8 cellular contexts compared by ENCODE assay signal in genomic region chr7:6271091-6271658, GRCh38. TPM values are rescaled to one million over a fixed set of nuclear protein-coding genes. Genes with fewer than 3 reads are reported as not detected.
DNase-seq lines count a peak whose midpoint lies in the region; ATAC-seq and TF ChIP-seq lines count a peak whose summit lies in the region.

No MANE protein-coding gene starts in this region.

- peaks cover 2% of the 10 kb centered on the region for H3K9me3 ChIP-seq in mesenchymal stem cell (ENCODE audit: control insufficient read depth, low read length)

- DNase-seq in NCI-H1417 (lab: John Stamatoyannopoulos, UW) (peak; percentile 36 to 63 (median 49)), NCI-H1417 treated with DMSO at 0.1 percent for 48 hours (lab: John Stamatoyannopoulos, UW) (no peak), NCI-H1105 (lab: John Stamatoyannopoulos, UW) (peak; percentile 44), endothelial cell (ENCODE audit: low spot score) (peak; percentile 31), mesenchymal stem cell (peak; percentile 65)
- peak; percentile 55 for DNase-seq in activated CD4-positive, alpha-beta memory T cell treated with anti-CD3 and anti-CD28 coated beads for 36 hours
- DNase-seq in stimulated activated CD8-positive, alpha-beta memory T cell treated with anti-CD3 and anti-CD28 coated beads, Interleukin-7, amount 100 ng/mL, for 1 hour (ENCODE audit: low read depth in 2 of 2) = peak; percentile 9 to 17

- intact Hi-C loops in activated CD4-positive, alpha-beta memory T cell treated with anti-CD3 and anti-CD28 coated beads for 36 hours (cut with micrococcal nuclease) = loop anchor here (2.0 to 5.0 kb wide), 2 partner anchors 14 to 49 kb away; no protein-coding TSS in a partner anchor

- H2AK5ac ChIP-seq in mesenchymal stem cell (ENCODE audit: low read length, severe bottlenecking) = no peak overlapping the region

- no peak overlapping the region for H3K27ac Mint-ChIP-seq in activated CD4-positive, alpha-beta memory T cell treated with anti-CD3 and anti-CD28 coated beads for 36 hours
- H3K27ac Mint-ChIP-seq in endothelial cell (ENCODE audit: unreplicated experiment) = peak overlapping the region; percentile 39

- 9% methylated on average over 13 of the region's 14 CpGs for WGBS in mesenchymal stem cell

- TF ChIP-seq CTCF in endothelial cell (IDR thresholded peaks at IDR 0.05; ENCODE audit: unreplicated experiment) = no peak

- peaks cover 15% of the 10 kb centered on the region for H3K4me1 Mint-ChIP-seq in activated CD4-positive, alpha-beta memory T cell treated with anti-CD3 and anti-CD28 coated beads for 36 hours (ENCODE audit: low read depth)
- H3K4me1 Mint-ChIP-seq in endothelial cell (ENCODE audit: unreplicated experiment) = peaks cover 33% of the 10 kb centered on the region

- H3K4me3 Mint-ChIP-seq in activated CD4-positive, alpha-beta memory T cell treated with anti-CD3 and anti-CD28 coated beads for 36 hours = peak overlapping the region; percentile 80
- H3K4me3 Mint-ChIP-seq in endothelial cell (ENCODE audit: unreplicated experiment) = peak overlapping the region; percentile 97

- H4K91ac ChIP-seq in mesenchymal stem cell (ENCODE audit: low read length) = no peak overlapping the region

- H3K27ac ChIP-seq in mesenchymal stem cell (ENCODE audit: low read length, poor library complexity, severe bottlenecking) = no peak overlapping the region

- no peaks in the 10 kb centered on the region for H3K36me3 Mint-ChIP-seq in activated CD4-positive, alpha-beta memory T cell treated with anti-CD3 and anti-CD28 coated beads for 36 hours
- H3K36me3 Mint-ChIP-seq in endothelial cell (ENCODE audit: low read depth, unreplicated experiment) = peaks cover 7% of the 10 kb centered on the region

- peaks cover 0 to 3% of the 10 kb centered on the region in 2 experiments for H3K36me3 ChIP-seq in mesenchymal stem cell (ENCODE audit: control insufficient read depth in 1 of 2, insufficient read depth in 2 of 2, low read depth in 1 of 2, low read length in 2 of 2)

- peak overlapping the region; percentile 84 to 99 for H3K4me3 ChIP-seq in mesenchymal stem cell (ENCODE audit: insufficient read depth in 1 of 2, low read depth in 1 of 2, low read length in 2 of 2)

- no peak overlapping the region for H2BK5ac ChIP-seq in mesenchymal stem cell (ENCODE audit: low read depth, low read length, poor library complexity, severe bottlenecking)

- no peak overlapping the region for H3K23ac ChIP-seq in mesenchymal stem cell (ENCODE audit: low read length in 2 of 2)

- H3K27me3 Mint-ChIP-seq in activated CD4-positive, alpha-beta memory T cell treated with anti-CD3 and anti-CD28 coated beads for 36 hours = peaks cover 26% of the 10 kb centered on the region
- H3K27me3 Mint-ChIP-seq in endothelial cell (ENCODE audit: unreplicated experiment) = peaks cover 13% of the 10 kb centered on the region

- H3K27me3 ChIP-seq in mesenchymal stem cell (ENCODE audit: control insufficient read depth in 1 of 2, insufficient read depth in 1 of 2, low read length in 2 of 2) = no peaks in the 10 kb centered on the region

- peak overlapping the region in 1 of 2 experiments; percentile 16 for H2BK12ac ChIP-seq in mesenchymal stem cell (ENCODE audit: low read length in 2 of 2)

- H3K4me2 ChIP-seq in mesenchymal stem cell (ENCODE audit: low read length, poor library complexity, severe bottlenecking) = peak overlapping the region; percentile 82

- H3K4ac ChIP-seq in mesenchymal stem cell (ENCODE audit: low read depth in 1 of 2, low read length in 2 of 2) = no peak overlapping the region

- no peak overlapping the region for H2AFZ ChIP-seq in mesenchymal stem cell (ENCODE audit: low read depth, low read length)

- peaks cover 11% of the 10 kb centered on the region for H3K4me1 ChIP-seq in mesenchymal stem cell (ENCODE audit: control insufficient read depth, insufficient read depth, low read depth, low read length)

- H4K8ac ChIP-seq in mesenchymal stem cell (ENCODE audit: low read length) = no peak overlapping the region

- ATAC-seq in GM18873 (IDR thresholded peaks at IDR 0.05; ENCODE audit: low FRiP score, unreplicated experiment) = no peak

- POLR2A ChIA-PET in activated CD4-positive, alpha-beta memory T cell treated with anti-CD3 and anti-CD28 coated beads for 36 hours (lab: Charles Lee) = interaction anchor here (0.8 to 1.1 kb wide), 2 partner anchors 15 to 21 kb away, joined by 3 to 8 read pairs; no protein-coding TSS in a partner anchor

- H3K9me3 Mint-ChIP-seq in activated CD4-positive, alpha-beta memory T cell treated with anti-CD3 and anti-CD28 coated beads for 36 hours = no peaks in the 10 kb centered on the region
- H3K9me3 Mint-ChIP-seq in endothelial cell (ENCODE audit: unreplicated experiment) = no peaks in the 10 kb centered on the region

- H3K14ac ChIP-seq in mesenchymal stem cell (ENCODE audit: low read length in 2 of 2) = no peak overlapping the region

- H2BK120ac ChIP-seq in mesenchymal stem cell (ENCODE audit: low read depth, low read length) = no peak overlapping the region

- H2BK15ac ChIP-seq in mesenchymal stem cell (ENCODE audit: low read depth, poor library complexity, severe bottlenecking) = no peak overlapping the region

- peaks cover 20% of the 10 kb centered on the region for H3K79me1 ChIP-seq in mesenchymal stem cell (replicated peaks; ENCODE audit: low read length, poor library complexity, severe bottlenecking)

- no peak overlapping the region for H3K18ac ChIP-seq in mesenchymal stem cell (ENCODE audit: low read depth in 1 of 2, low read length in 2 of 2)

- CTCF ChIA-PET in activated CD4-positive, alpha-beta memory T cell treated with anti-CD3 and anti-CD28 coated beads for 36 hours (lab: Charles Lee) = interaction anchor here (0.7 to 3.1 kb wide), 4 partner anchors 11 to 111 kb away, joined by 3 to 13 read pairs (median 5); no protein-coding TSS in a partner anchor

- H3K9ac ChIP-seq in mesenchymal stem cell (ENCODE audit: low read length) = peak overlapping the region; percentile 94

RNA-seq across cellular contexts. Expression of gene CYTH3, which starts 1.2 kb away (rescaled TPM):
- total RNA-seq in activated CD4-positive, alpha-beta memory T cell treated with anti-CD3 and anti-CD28 coated beads for 36 hours = 1 to 10 TPM; 1.6 to 2.0 TPM
- total RNA-seq in endothelial cell (ENCODE audit: unreplicated experiment) = 24.3 TPM
- 29.0 TPM for polyA plus RNA-seq in mesenchymal stem cell (2013, experiment 1 of 2)
- polyA plus RNA-seq in mesenchymal stem cell (2013, experiment 2 of 2) = 33.4 TPM
